In the genomic region with DNA sequence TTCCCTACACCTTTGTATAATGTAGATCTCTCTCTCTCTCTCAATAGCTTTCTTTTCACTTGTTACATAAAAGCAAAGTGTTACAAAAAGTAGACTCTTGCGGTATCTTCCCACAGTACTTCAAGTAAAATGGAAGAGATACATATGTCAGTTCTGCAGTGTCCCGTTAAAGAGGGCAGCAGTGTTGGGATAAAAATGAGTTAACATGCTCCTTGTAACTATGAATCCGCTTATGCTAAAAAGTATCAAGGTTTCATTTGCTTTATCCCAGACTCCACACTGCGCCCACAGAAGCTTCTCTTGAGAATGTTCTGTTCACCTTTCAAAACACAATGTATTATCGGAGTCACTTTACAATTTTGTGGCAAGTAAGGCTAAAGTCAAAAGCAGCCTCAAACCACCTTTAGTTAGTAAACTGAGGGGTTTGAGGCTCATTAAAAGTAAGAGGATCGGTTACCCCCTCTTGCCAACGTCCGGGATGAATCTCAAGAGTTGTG, we compare ENCODE assay signal across 8 cellular contexts. TPM values are rescaled to one million over a fixed set of nuclear protein-coding genes. Genes with fewer than 3 reads are reported as not detected.
DNase-seq lines count a peak whose midpoint lies in the region; ATAC-seq and TF ChIP-seq lines count a peak whose summit lies in the region.

No MANE protein-coding gene starts in this region.

- POLR2A ChIA-PET in CD4-positive, alpha-beta memory T cell (lab: Charles Lee; ENCODE audit: partially characterized antibody), result interaction anchor here (0.8 to 2.5 kb wide), 4 partner anchors 10 to 660 kb away, joined by 3 to 9 read pairs (median 4); a partner anchor contains a TSS

- H3K4me3 Mint-ChIP-seq in CD4-positive, alpha-beta memory T cell, result peak overlapping the region; percentile 89 to 98 (median 96)

- H3K9ac ChIP-seq in NT2/D1 (ENCODE audit: insufficient read length, low read depth) (peak overlapping the region; percentile 96), muscle layer of colon (ENCODE audit: low read length) (peak overlapping the region; percentile 45)

- no peaks in the 10 kb centered on the region for H3K9me3 ChIP-seq in CD4-positive, alpha-beta memory T cell (ENCODE audit: control insufficient read depth in 1 of 2, low read length in 2 of 2)
- H3K9me3 ChIP-seq in NT2/D1 (ENCODE audit: insufficient read depth, low read length) (no peaks in the 10 kb centered on the region), muscle layer of colon (ENCODE audit: low read length) (no peaks in the 10 kb centered on the region)

- peaks cover 21 to 48% (median 35%) of the 10 kb centered on the region in 4 donors for H3K4me1 Mint-ChIP-seq in CD4-positive, alpha-beta memory T cell

- peak; percentile 2 for ATAC-seq in GM21619 (IDR thresholded peaks at IDR 0.05; ENCODE audit: unreplicated experiment)

- H3K27ac Mint-ChIP-seq in CD4-positive, alpha-beta memory T cell, result peak overlapping the region; percentile 93 to 97 (median 95)

- H3K36me3 Mint-ChIP-seq in CD4-positive, alpha-beta memory T cell, result peaks cover 7 to 11% of the 10 kb centered on the region in 2 donors

- intact Hi-C loops in CD4-positive, alpha-beta memory T cell (cut with micrococcal nuclease), result loop anchor here (1.0 to 5.0 kb wide), 2 partner anchors 87 to 653 kb away; a partner anchor contains a TSS
- intact Hi-C loops in dorsolateral prefrontal cortex (cut with DNase I), result loop anchor here (1.0 to 10.0 kb wide), 2 partner anchors 86 to 334 kb away; no protein-coding TSS in a partner anchor

- H3K27me3 Mint-ChIP-seq in CD4-positive, alpha-beta memory T cell, result no peaks in the 10 kb centered on the region

- H3K9me3 Mint-ChIP-seq in CD4-positive, alpha-beta memory T cell, result no peaks in the 10 kb centered on the region

- DNase-seq in CD4-positive, alpha-beta memory T cell, result no peak
- no peak for DNase-seq in NT2/D1 (ENCODE audit: low read depth, low spot score)
- no peak for DNase-seq in dorsolateral prefrontal cortex
- DNase-seq in GM19240 (ENCODE audit: insufficient read length, low spot score), result no peak
- DNase-seq in AG20443 (ENCODE audit: low spot score), result no peak
- no peak for DNase-seq in NCI-H146 (lab: John Stamatoyannopoulos, UW)

- peak overlapping the region; percentile 85 for H3K27ac ChIP-seq in CD4-positive, alpha-beta memory T cell (ENCODE audit: low read depth, low read length)
- peak overlapping the region; percentile 67 to 98 (median 94) for H3K27ac ChIP-seq in dorsolateral prefrontal cortex
- H3K27ac ChIP-seq in muscle layer of colon (ENCODE audit: low read depth, low read length), result peak overlapping the region; percentile 79

- H3K4me1 ChIP-seq in CD4-positive, alpha-beta memory T cell (ENCODE audit: insufficient read depth, low read length), result peaks cover 39% of the 10 kb centered on the region
- H3K4me1 ChIP-seq in NT2/D1 (ENCODE audit: insufficient read depth, insufficient read length) (peaks cover 3% of the 10 kb centered on the region), muscle layer of colon (ENCODE audit: insufficient read depth, low read length) (peaks cover 15% of the 10 kb centered on the region)

- H3K27me3 ChIP-seq in CD4-positive, alpha-beta memory T cell (ENCODE audit: insufficient read depth, low read length), result no peaks in the 10 kb centered on the region
- H3K27me3 ChIP-seq in NT2/D1 (ENCODE audit: insufficient read depth, insufficient read length) (no peaks in the 10 kb centered on the region), dorsolateral prefrontal cortex (no peaks in the 10 kb centered on the region), muscle layer of colon (ENCODE audit: control insufficient read depth in 1 of 2, insufficient read depth in 2 of 2, low read length in 2 of 2) (no peaks in the 10 kb centered on the region)

- peak overlapping the region; percentile 50 to 81 for H3K4me3 ChIP-seq in CD4-positive, alpha-beta memory T cell (ENCODE audit: low read length in 2 of 2)
- H3K4me3 ChIP-seq in NT2/D1 (ENCODE audit: insufficient read length, low read depth) (peak overlapping the region; percentile 86), dorsolateral prefrontal cortex (peak overlapping the region; percentile 54 to 98 (median 86)), muscle layer of colon (ENCODE audit: low read depth in 1 of 2, low read length in 2 of 2) (peak overlapping the region; percentile 67 to 96)

- no peaks in the 10 kb centered on the region for H3K36me3 ChIP-seq in CD4-positive, alpha-beta memory T cell (ENCODE audit: insufficient read depth, low read length)
- H3K36me3 ChIP-seq in NT2/D1 (ENCODE audit: insufficient read depth, insufficient read length, low read length) (peaks cover 27% of the 10 kb centered on the region), muscle layer of colon (ENCODE audit: insufficient read depth, low read length) (no peaks in the 10 kb centered on the region)

- CTCF ChIA-PET in CD4-positive, alpha-beta memory T cell (lab: Charles Lee; ENCODE audit: partially characterized antibody), result no interaction called here

- no peak for TF ChIP-seq CTCF in dorsolateral prefrontal cortex (IDR thresholded peaks at IDR 0.05 in 54 of 56, conservative IDR thresholded peaks at IDR 0.05 in 2 of 56; ENCODE audit: low read depth in 1 of 56, partially characterized antibody in 56 of 56)

RNA-seq across cellular contexts. Expression of a gene that starts 0.8 kb away (rescaled TPM):
- total RNA-seq in CD4-positive, alpha-beta memory T cell, result 10 to 100 TPM; 79.8 to 80.0 TPM
- 10 to 100 TPM; 11.0 to 14.2 TPM for polyA plus RNA-seq in CD4-positive, alpha-beta memory T cell
- 100 to 1,000 TPM in 5 of 120 experiments, 10 to 100 TPM in 115; 42.5 to 120 (median 68.6) TPM for total RNA-seq in dorsolateral prefrontal cortex
